2 cellular contexts compared by ENCODE assay signal in the genomic region with DNA sequence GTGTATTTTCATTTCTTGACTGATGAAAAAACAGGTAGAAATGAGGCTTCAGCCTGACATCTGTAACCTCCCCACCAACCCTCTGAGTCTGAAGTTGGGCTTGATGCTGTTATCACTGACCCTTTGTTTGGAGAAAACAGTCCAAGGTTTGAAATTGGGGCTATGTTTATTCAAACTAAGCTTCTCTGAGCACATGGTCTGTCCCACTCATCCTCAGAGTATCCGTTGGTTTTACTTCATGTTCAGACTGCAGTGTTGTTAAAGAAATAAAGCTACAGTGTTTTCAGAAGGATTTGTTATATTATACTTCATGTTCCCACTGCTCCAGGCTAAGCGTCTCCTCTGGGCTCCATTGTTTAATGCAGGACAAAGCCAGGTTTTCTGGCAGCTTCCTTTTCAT.
A peak's percentile ranks its signal among the peaks of the same experiment; 100 is the strongest.
TF ChIP-seq lines count a peak whose summit lies in the region.

No MANE protein-coding gene starts in this region.

TF ChIP-seq in HepG2, 621 proteins besides CTCF, POLR2A, EP300 and RAD21 (continues in another document):
- TF ChIP-seq ZNF589 (CRISPR knock-in tag; conservative IDR thresholded peaks at IDR 0.05) (no peak), ZNF331 (CRISPR knock-in tag; IDR thresholded peaks at IDR 0.05) (0 out of 2 replicates have a peak, but pooled peaks have one; percentile 30), AGO1 (IDR thresholded peaks at IDR 0.05; ENCODE audit: low read depth, low read length, poor library complexity, severe bottlenecking) (no peak), MED1 (CRISPR knock-in tag; IDR thresholded peaks at IDR 0.05) (0 out of 2 replicates have a peak, but pooled peaks have one; percentile 24), U2AF1 (optimal IDR thresholded peaks at IDR 0.05; ENCODE audit: low read depth, low read length) (no peak), DMAP1 (CRISPR knock-in tag; IDR thresholded peaks at IDR 0.05) (0 out of 2 replicates have a peak, but pooled peaks have one; percentile 63), FOXP1 (IDR thresholded peaks at IDR 0.05) (no peak), FOXP1 (CRISPR knock-in tag; IDR thresholded peaks at IDR 0.05) (0 out of 2 replicates have a peak, but pooled peaks have one; percentile 9), ZFP1 (CRISPR knock-in tag; IDR thresholded peaks at IDR 0.05) (no peak), ZNF746 (CRISPR knock-in tag; IDR thresholded peaks at IDR 0.05) (no peak), ZSCAN21 (CRISPR knock-in tag; IDR thresholded peaks at IDR 0.05; ENCODE audit: borderline replicate concordance) (no peak), SOX13 (IDR thresholded peaks at IDR 0.05) (no peak), SOX13 (CRISPR knock-in tag; conservative IDR thresholded peaks at IDR 0.05 in 1 of 2, IDR thresholded peaks at IDR 0.05 in 1 of 2) (peak in 1 of 2 experiments; percentile 57; a peak in 1 of 4 replicates)
- TF ChIP-seq, protein P1, sequence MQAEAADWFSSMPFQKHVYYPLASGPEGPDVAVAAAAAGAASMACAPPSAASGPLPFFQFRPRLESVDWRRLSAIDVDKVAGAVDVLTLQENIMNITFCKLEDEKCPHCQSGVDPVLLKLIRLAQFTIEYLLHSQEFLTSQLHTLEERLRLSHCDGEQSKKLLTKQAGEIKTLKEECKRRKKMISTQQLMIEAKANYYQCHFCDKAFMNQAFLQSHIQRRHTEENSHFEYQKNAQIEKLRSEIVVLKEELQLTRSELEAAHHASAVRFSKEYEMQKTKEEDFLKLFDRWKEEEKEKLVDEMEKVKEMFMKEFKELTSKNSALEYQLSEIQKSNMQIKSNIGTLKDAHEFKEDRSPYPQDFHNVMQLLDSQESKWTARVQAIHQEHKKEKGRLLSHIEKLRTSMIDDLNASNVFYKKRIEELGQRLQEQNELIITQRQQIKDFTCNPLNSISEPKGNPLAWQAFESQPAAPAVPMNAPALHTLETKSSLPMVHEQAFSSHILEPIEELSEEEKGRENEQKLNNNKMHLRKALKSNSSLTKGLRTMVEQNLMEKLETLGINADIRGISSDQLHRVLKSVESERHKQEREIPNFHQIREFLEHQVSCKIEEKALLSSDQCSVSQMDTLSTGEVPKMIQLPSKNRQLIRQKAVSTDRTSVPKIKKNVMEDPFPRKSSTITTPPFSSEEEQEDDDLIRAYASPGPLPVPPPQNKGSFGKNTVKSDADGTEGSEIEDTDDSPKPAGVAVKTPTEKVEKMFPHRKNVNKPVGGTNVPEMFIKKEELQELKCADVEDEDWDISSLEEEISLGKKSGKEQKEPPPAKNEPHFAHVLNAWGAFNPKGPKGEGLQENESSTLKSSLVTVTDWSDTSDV (CRISPR knock-in tag; IDR thresholded peaks at IDR 0.05), result no peak
- TF ChIP-seq, protein P2, sequence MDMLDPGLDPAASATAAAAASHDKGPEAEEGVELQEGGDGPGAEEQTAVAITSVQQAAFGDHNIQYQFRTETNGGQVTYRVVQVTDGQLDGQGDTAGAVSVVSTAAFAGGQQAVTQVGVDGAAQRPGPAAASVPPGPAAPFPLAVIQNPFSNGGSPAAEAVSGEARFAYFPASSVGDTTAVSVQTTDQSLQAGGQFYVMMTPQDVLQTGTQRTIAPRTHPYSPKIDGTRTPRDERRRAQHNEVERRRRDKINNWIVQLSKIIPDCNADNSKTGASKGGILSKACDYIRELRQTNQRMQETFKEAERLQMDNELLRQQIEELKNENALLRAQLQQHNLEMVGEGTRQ (IDR thresholded peaks at IDR 0.05; ENCODE audit: low read depth, low read length), result no peak
- TF ChIP-seq, protein P2 (CRISPR knock-in tag; IDR thresholded peaks at IDR 0.05; ENCODE audit: borderline replicate concordance), result no peak
- TF ChIP-seq, protein P3, sequence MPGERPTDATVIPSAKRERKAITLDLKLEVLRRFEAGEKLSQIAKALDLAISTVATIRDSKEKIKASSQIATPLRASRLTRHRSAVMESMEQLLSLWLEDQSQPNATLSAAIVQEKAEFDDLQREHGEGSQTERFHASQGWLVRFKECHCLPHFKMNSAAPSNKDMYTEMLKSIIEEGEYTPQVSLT (CRISPR knock-in tag; IDR thresholded peaks at IDR 0.05; ENCODE audit: borderline replicate concordance, low read depth), result no peak
- TF ChIP-seq, protein P4, sequence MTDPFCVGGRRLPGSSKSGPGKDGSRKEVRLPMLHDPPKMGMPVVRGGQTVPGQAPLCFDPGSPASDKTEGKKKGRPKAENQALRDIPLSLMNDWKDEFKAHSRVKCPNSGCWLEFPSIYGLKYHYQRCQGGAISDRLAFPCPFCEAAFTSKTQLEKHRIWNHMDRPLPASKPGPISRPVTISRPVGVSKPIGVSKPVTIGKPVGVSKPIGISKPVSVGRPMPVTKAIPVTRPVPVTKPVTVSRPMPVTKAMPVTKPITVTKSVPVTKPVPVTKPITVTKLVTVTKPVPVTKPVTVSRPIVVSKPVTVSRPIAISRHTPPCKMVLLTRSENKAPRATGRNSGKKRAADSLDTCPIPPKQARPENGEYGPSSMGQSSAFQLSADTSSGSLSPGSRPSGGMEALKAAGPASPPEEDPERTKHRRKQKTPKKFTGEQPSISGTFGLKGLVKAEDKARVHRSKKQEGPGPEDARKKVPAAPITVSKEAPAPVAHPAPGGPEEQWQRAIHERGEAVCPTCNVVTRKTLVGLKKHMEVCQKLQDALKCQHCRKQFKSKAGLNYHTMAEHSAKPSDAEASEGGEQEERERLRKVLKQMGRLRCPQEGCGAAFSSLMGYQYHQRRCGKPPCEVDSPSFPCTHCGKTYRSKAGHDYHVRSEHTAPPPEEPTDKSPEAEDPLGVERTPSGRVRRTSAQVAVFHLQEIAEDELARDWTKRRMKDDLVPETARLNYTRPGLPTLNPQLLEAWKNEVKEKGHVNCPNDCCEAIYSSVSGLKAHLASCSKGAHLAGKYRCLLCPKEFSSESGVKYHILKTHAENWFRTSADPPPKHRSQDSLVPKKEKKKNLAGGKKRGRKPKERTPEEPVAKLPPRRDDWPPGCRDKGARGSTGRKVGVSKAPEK (CRISPR knock-in tag; IDR thresholded peaks at IDR 0.05; ENCODE audit: borderline replicate concordance), result no peak

TF ChIP-seq in GM12878, 131 proteins besides CTCF, POLR2A, EP300 and RAD21:
- TF ChIP-seq FOXK2 (IDR thresholded peaks at IDR 0.05), result no peak
- no peak for TF ChIP-seq NR2C2 (IDR thresholded peaks at IDR 0.05; ENCODE audit: borderline replicate concordance, control insufficient read depth, insufficient read length, low read depth)
- TF ChIP-seq ZNF24 (IDR thresholded peaks at IDR 0.05), result no peak
- TF ChIP-seq GABPA (IDR thresholded peaks at IDR 0.05; ENCODE audit: low read depth), result no peak
- no peak for TF ChIP-seq MEF2A (IDR thresholded peaks at IDR 0.05; ENCODE audit: insufficient read depth, low read depth, low read length)
- no peak for TF ChIP-seq RELA (IDR thresholded peaks at IDR 0.05; ENCODE audit: borderline replicate concordance, partially characterized antibody)
- TF ChIP-seq ZSCAN29 (IDR thresholded peaks at IDR 0.05), result no peak
- no peak for TF ChIP-seq DPF2 (IDR thresholded peaks at IDR 0.05)
- no peak for TF ChIP-seq CHD2 (IDR thresholded peaks at IDR 0.05; ENCODE audit: borderline replicate concordance, low read depth, low read length)
- TF ChIP-seq, protein P5, sequence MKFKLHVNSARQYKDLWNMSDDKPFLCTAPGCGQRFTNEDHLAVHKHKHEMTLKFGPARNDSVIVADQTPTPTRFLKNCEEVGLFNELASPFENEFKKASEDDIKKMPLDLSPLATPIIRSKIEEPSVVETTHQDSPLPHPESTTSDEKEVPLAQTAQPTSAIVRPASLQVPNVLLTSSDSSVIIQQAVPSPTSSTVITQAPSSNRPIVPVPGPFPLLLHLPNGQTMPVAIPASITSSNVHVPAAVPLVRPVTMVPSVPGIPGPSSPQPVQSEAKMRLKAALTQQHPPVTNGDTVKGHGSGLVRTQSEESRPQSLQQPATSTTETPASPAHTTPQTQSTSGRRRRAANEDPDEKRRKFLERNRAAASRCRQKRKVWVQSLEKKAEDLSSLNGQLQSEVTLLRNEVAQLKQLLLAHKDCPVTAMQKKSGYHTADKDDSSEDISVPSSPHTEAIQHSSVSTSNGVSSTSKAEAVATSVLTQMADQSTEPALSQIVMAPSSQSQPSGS (IDR thresholded peaks at IDR 0.05; ENCODE audit: low read length), result no peak
- no peak for TF ChIP-seq EGR1 (IDR thresholded peaks at IDR 0.05; ENCODE audit: borderline replicate concordance in 1 of 2, low read depth in 2 of 2, low read length in 2 of 2)
- no peak for TF ChIP-seq KLF5 (IDR thresholded peaks at IDR 0.05; ENCODE audit: partially characterized antibody)
- no peak for TF ChIP-seq TCF7 (IDR thresholded peaks at IDR 0.05; ENCODE audit: borderline replicate concordance)
- no peak for TF ChIP-seq ZBED1 (IDR thresholded peaks at IDR 0.05; ENCODE audit: borderline replicate concordance)
- no peak for TF ChIP-seq IKZF1 (conservative IDR thresholded peaks at IDR 0.05)
